In genomic region chr1:180171691-180172090, GRCh38 we compare ENCODE assay signal across 18 cellular contexts. TPM values are rescaled to one million over a fixed set of nuclear protein-coding genes. Genes with fewer than 3 reads are reported as not detected.
DNase-seq lines count a peak whose midpoint lies in the region; ATAC-seq and TF ChIP-seq lines count a peak whose summit lies in the region.
"Had no signal": no experiment of that assay in that cellular context is flagged by ENCODE, and none has a peak within 500 bp of the region (broad histone marks: within the 10 kb centered on the region; RNA-seq: fewer than 3 reads in every experiment).

No MANE protein-coding gene starts in this region.

- H3K4me1 Mint-ChIP-seq in endodermal cell (peaks cover 10% of the 10 kb centered on the region), type B pancreatic cell (ENCODE audit: unreplicated experiment) (peaks cover 15% of the 10 kb centered on the region)

- DNase-seq in activated naive CD4-positive, alpha-beta T cell treated with anti-CD3 and anti-CD28 coated beads, Interleukin-2, amount 50 U/mL, for 72 hours (ENCODE audit: low spot score in 2 of 2): no peak
- DNase-seq in activated naive CD4-positive, alpha-beta T cell treated with anti-CD3 and anti-CD28 coated beads, Interleukin-2, amount 50 U/mL, for 16 hours: no peak
- DNase-seq in endodermal cell (no peak), type B pancreatic cell (ENCODE audit: extremely low spot score, unreplicated experiment) (no peak)
- DNase-seq in stimulated activated CD4-positive, alpha-beta T cell treated with anti-CD3 and anti-CD28 coated beads, Interleukin-4, amount 100 ng/mL, for 4 hours: no peak
- DNase-seq in activated CD4-positive, alpha-beta T cell treated with anti-CD3 and anti-CD28 coated beads for 4 hours: no peak
- DNase-seq: CD4-positive, alpha-beta memory T cell; DMS153; GDM1; NCI-H1092 treated with DMSO at 0.1 percent for 48 hours; NCI-H1694; NCI-H2081 treated with DMSO at 0.1 percent for 48 hours; NCI-H748 treated with DMSO at 0.1 percent for 48 hours; NK-92 treated with Interleukin-12 subunit alpha and Interleukin-12 subunit beta, amount 100 ng/mL, for 24 hours; SHP77 had no signal

- H3K9me3 ChIP-seq in endodermal cell (ENCODE audit: control insufficient read depth, low read length): no peaks in the 10 kb centered on the region
- no peaks in the 10 kb centered on the region for H3K9me3 ChIP-seq in neutrophil

- no peak overlapping the region for H3K4me3 ChIP-seq in endodermal cell (ENCODE audit: low read length)
- no peak overlapping the region for H3K4me3 ChIP-seq in neutrophil (ENCODE audit: low read depth in 1 of 2, low read length in 1 of 2)
- H3K4me3 ChIP-seq: GM23338 had no signal

- TF ChIP-seq CTCF in endodermal cell (conservative IDR thresholded peaks at IDR 0.05) (no peak), neutrophil (IDR thresholded peaks at IDR 0.05) (no peak), type B pancreatic cell (conservative IDR thresholded peaks at IDR 0.05) (no peak)

- no peaks in the 10 kb centered on the region for H3K9me3 Mint-ChIP-seq in activated naive CD4-positive, alpha-beta T cell treated with anti-CD3 and anti-CD28 coated beads, Interleukin-2, amount 50 U/mL, for 72 hours
- no peaks in the 10 kb centered on the region for H3K9me3 Mint-ChIP-seq in endodermal cell
- H3K9me3 Mint-ChIP-seq in type B pancreatic cell: no peaks in the 10 kb centered on the region
- H3K9me3 Mint-ChIP-seq: CD4-positive, alpha-beta memory T cell; GM23338 had no signal

- no peaks in the 10 kb centered on the region for H3K36me3 Mint-ChIP-seq in activated naive CD4-positive, alpha-beta T cell treated with anti-CD3 and anti-CD28 coated beads, Interleukin-2, amount 50 U/mL, for 72 hours
- H3K36me3 Mint-ChIP-seq in endodermal cell (ENCODE audit: low read depth) (peaks cover 6% of the 10 kb centered on the region), type B pancreatic cell (peaks cover 8% of the 10 kb centered on the region)

- H3K27me3 ChIP-seq in endodermal cell (ENCODE audit: control insufficient read depth, insufficient read depth, low read length, poor library complexity, severe bottlenecking) (no peaks in the 10 kb centered on the region), neutrophil (no peaks in the 10 kb centered on the region)

- H3K36me3 ChIP-seq in endodermal cell (ENCODE audit: control insufficient read depth, insufficient read depth, low read length) (peaks cover 14% of the 10 kb centered on the region), neutrophil (peaks cover 83% of the 10 kb centered on the region)

- no peak overlapping the region for H3K27ac ChIP-seq in endodermal cell (ENCODE audit: low read depth, low read length)
- H3K27ac ChIP-seq in neutrophil: peak overlapping the region; percentile 46

- ATAC-seq in activated naive CD4-positive, alpha-beta T cell treated with anti-CD3 and anti-CD28 coated beads, Interleukin-2, amount 50 U/mL, for 72 hours: no peak
- ATAC-seq: GM23338, HCT116 had no signal

- 95 to 98% methylated on average over 8 of the region's 8 CpGs for WGBS in endodermal cell (ENCODE audit: insufficient coverage in 1 of 2, insufficient read length in 1 of 2), 2 experiments

- peak overlapping the region; percentile 1 to 2 for H3K27ac Mint-ChIP-seq in activated naive CD4-positive, alpha-beta T cell treated with anti-CD3 and anti-CD28 coated beads, Interleukin-2, amount 50 U/mL, for 72 hours
- peak overlapping the region; percentile 33 for H3K27ac Mint-ChIP-seq in endodermal cell
- no peak overlapping the region for H3K27ac Mint-ChIP-seq in type B pancreatic cell
- H3K27ac Mint-ChIP-seq: GM23338 had no signal

- H3K4me3 Mint-ChIP-seq in endodermal cell (no peak overlapping the region), type B pancreatic cell (no peak overlapping the region)
- H3K4me3 Mint-ChIP-seq: CD4-positive, alpha-beta memory T cell; GM23338 had no signal

- H3K27me3 Mint-ChIP-seq in endodermal cell (ENCODE audit: insufficient read depth): no peaks in the 10 kb centered on the region
- no peaks in the 10 kb centered on the region for H3K27me3 Mint-ChIP-seq in type B pancreatic cell
- H3K27me3 Mint-ChIP-seq: CD4-positive, alpha-beta memory T cell had no signal

- H3K9ac ChIP-seq in endodermal cell (ENCODE audit: extremely low read depth, low read length, poor library complexity, severe bottlenecking): no peak overlapping the region

- H3K4me1 ChIP-seq in endodermal cell (ENCODE audit: control insufficient read depth, insufficient read depth, low read length) (peaks cover 11% of the 10 kb centered on the region), neutrophil (ENCODE audit: control insufficient read depth in 1 of 2, insufficient read depth in 1 of 2, low read depth in 1 of 2, low read length in 1 of 2) (peaks cover 4 to 9% of the 10 kb centered on the region in 2 experiments)

RNA-seq across cellular contexts. Expression of gene QSOX1, which starts 17.0 kb away (rescaled TPM):
- 10 to 100 TPM; 42.1 to 42.3 TPM for total RNA-seq in activated naive CD4-positive, alpha-beta T cell treated with anti-CD3 and anti-CD28 coated beads, Interleukin-2, amount 50 U/mL, for 72 hours
- 100 to 1,000 TPM in 1 of 2 donors, 10 to 100 TPM in 1; 77.9 to 116 TPM for total RNA-seq in endodermal cell
- 41.5 TPM for polyA plus RNA-seq in endodermal cell (2013, experiment 1 of 2)
- polyA plus RNA-seq in endodermal cell (2013, experiment 2 of 2): 39.1 TPM
- total RNA-seq in type B pancreatic cell (ENCODE audit: low replicate concordance): 94.0 and 96.0 TPM in 2 replicates

RNA-seq across cellular contexts. Expression of gene LHX4, which starts 58.4 kb away (rescaled TPM):
- total RNA-seq in activated naive CD4-positive, alpha-beta T cell treated with anti-CD3 and anti-CD28 coated beads, Interleukin-2, amount 50 U/mL, for 72 hours: not detected
- total RNA-seq in endodermal cell: not detected
- polyA plus RNA-seq in endodermal cell (2013, experiment 1 of 2): 0.43 TPM
- 0.08 TPM for polyA plus RNA-seq in endodermal cell (2013, experiment 2 of 2)
- total RNA-seq in type B pancreatic cell (ENCODE audit: low replicate concordance): 0.22 and 0.38 TPM in 2 replicates
- total RNA-seq: CD4-positive, alpha-beta memory T cell had no signal
